In genomic region chr4:77989986-77990385, GRCh38 we compare ENCODE assay signal across 24 cellular contexts.
DNase-seq lines count a peak whose midpoint lies in the region; ATAC-seq and TF ChIP-seq lines count a peak whose summit lies in the region.
"Had no signal": no experiment of that assay in that cellular context is flagged by ENCODE, and none has a peak within 500 bp of the region (broad histone marks: within the 10 kb centered on the region; RNA-seq: fewer than 3 reads in every experiment).

No MANE protein-coding gene starts in this region.

- peaks cover 3% of the 10 kb centered on the region for H3K27me3 Mint-ChIP-seq in mesothelial cell of epicardium (ENCODE audit: low read depth)
- H3K27me3 Mint-ChIP-seq: IgD-negative memory B cell had no signal

- H2AFZ ChIP-seq in neuronal stem cell (ENCODE audit: low read length) = peak overlapping the region; percentile 16
- H2AFZ ChIP-seq: GM23338, PC-9 had no signal

- no peak for TF ChIP-seq RAD21 in Ishikawa (IDR thresholded peaks at IDR 0.05; ENCODE audit: low read depth)

- no peak overlapping the region for H3K27ac ChIP-seq in neuronal stem cell (replicated peaks; ENCODE audit: low read length)
- H3K27ac ChIP-seq: BLaER1, PC-9, SJCRH30 had no signal

- no peaks in the 10 kb centered on the region for H3K36me3 Mint-ChIP-seq in mesothelial cell of epicardium
- H3K36me3 Mint-ChIP-seq: CD4-positive, CD25-positive, alpha-beta regulatory T cell had no signal

- H3K4me1 Mint-ChIP-seq in mesothelial cell of epicardium = peaks cover 10% of the 10 kb centered on the region
- H3K4me1 Mint-ChIP-seq: CD4-positive, CD25-positive, alpha-beta regulatory T cell had no signal

- H3K9me3 Mint-ChIP-seq in mesothelial cell of epicardium = peaks cover 8% of the 10 kb centered on the region
- H3K9me3 Mint-ChIP-seq: IgD-negative memory B cell had no signal

- H2BK120ac ChIP-seq in neuronal stem cell (ENCODE audit: low read depth, low read length) = no peak overlapping the region

- no peak overlapping the region for H3K4ac ChIP-seq in neuronal stem cell (ENCODE audit: low read length)

- peak; percentile 12 for DNase-seq in NCI-H2029 (lab: John Stamatoyannopoulos, UW)
- DNase-seq in NCI-H2029 treated with DMSO at 0.1 percent for 48 hours (lab: John Stamatoyannopoulos, UW) = no peak
- DNase-seq in SK-N-DZ (ENCODE audit: low spot score) = peak; percentile 7
- DNase-seq in neuronal stem cell (ENCODE audit: low spot score) = no peak
- no peak for DNase-seq in mesothelial cell of epicardium (ENCODE audit: low spot score in 2 of 2, unreplicated experiment in 2 of 2)
- DNase-seq: 8988T; ACHN; CD4-positive, CD25-positive, alpha-beta regulatory T cell; HCEC 1CT; Karpas-422; MV-4-11; NCI-H2081 treated with DMSO at 0.1 percent for 48 hours; NCI-H524 treated with DMSO at 0.1 percent for 48 hours; NCI-H82; NK-92 treated with Interleukin-12 subunit alpha and Interleukin-12 subunit beta, amount 100 ng/mL, for 24 hours; PC-9; SJCRH30; T-helper 1 cell had no signal

- H2BK12ac ChIP-seq in neuronal stem cell (ENCODE audit: low read length) = no peak overlapping the region

- no peaks in the 10 kb centered on the region for H3K9me3 ChIP-seq in neuronal stem cell (replicated peaks in 1 of 2; ENCODE audit: control insufficient read depth in 2 of 2, insufficient read depth in 1 of 2, low read depth in 1 of 2, low read length in 2 of 2)
- H3K9me3 ChIP-seq: BLaER1, SJCRH30 had no signal

- no peaks in the 10 kb centered on the region for H3K36me3 ChIP-seq in neuronal stem cell (replicated peaks in 1 of 2; ENCODE audit: control insufficient read depth in 2 of 2, insufficient read depth in 2 of 2, low read length in 2 of 2)
- H3K36me3 ChIP-seq: BLaER1, SJCRH30 had no signal

- no peak overlapping the region for H2AK5ac ChIP-seq in neuronal stem cell (ENCODE audit: low read depth, low read length)

- H3K18ac ChIP-seq in neuronal stem cell (ENCODE audit: low read length) = no peak overlapping the region

- no peak for TF ChIP-seq EP300 in Ishikawa (IDR thresholded peaks at IDR 0.05; ENCODE audit: borderline replicate concordance)

- H3K14ac ChIP-seq in neuronal stem cell (ENCODE audit: low read length) = no peak overlapping the region

- H2BK15ac ChIP-seq in neuronal stem cell (ENCODE audit: low read length) = no peak overlapping the region

- H4K91ac ChIP-seq in neuronal stem cell (ENCODE audit: low read depth, low read length, poor library complexity) = no peak overlapping the region

- no peak overlapping the region for H3K9ac ChIP-seq in neuronal stem cell (ENCODE audit: low read depth, low read length, poor library complexity)
- H3K9ac ChIP-seq: BLaER1 had no signal

- ATAC-seq in HG02981 (IDR thresholded peaks at IDR 0.05; ENCODE audit: unreplicated experiment) = no peak
- ATAC-seq: GM23338, Right ventricle myocardium inferior had no signal

- H3K4me1 ChIP-seq in neuronal stem cell (ENCODE audit: control insufficient read depth in 2 of 2, insufficient read depth in 1 of 2, low read depth in 1 of 2, low read length in 2 of 2) = peaks cover 0 to 3% of the 10 kb centered on the region in 2 donors
- H3K4me1 ChIP-seq: BLaER1, SJCRH30 had no signal

- no peak overlapping the region for H3K4me3 ChIP-seq in neuronal stem cell (ENCODE audit: low read length in 2 of 2)
- H3K4me3 ChIP-seq: BLaER1, GM23338, PC-9, SJCRH30 had no signal

- no peak overlapping the region for H3K4me3 Mint-ChIP-seq in mesothelial cell of epicardium
- H3K4me3 Mint-ChIP-seq: CD4-positive, CD25-positive, alpha-beta regulatory T cell; GM23338; IgD-negative memory B cell had no signal

- no peak overlapping the region for H2BK5ac ChIP-seq in neuronal stem cell (ENCODE audit: low read length)

- no peaks in the 10 kb centered on the region for H3K27me3 ChIP-seq in neuronal stem cell (ENCODE audit: control insufficient read depth in 3 of 3, insufficient read depth in 3 of 3, low read depth in 1 of 3, low read length in 3 of 3)
- H3K27me3 ChIP-seq: BLaER1, SJCRH30 had no signal

- no peak overlapping the region for H3K27ac Mint-ChIP-seq in mesothelial cell of epicardium
- H3K27ac Mint-ChIP-seq: CD4-positive, CD25-positive, alpha-beta regulatory T cell; GM23338; IgD-negative memory B cell had no signal

- no peak overlapping the region for H3K23ac ChIP-seq in neuronal stem cell (ENCODE audit: low read depth, low read length, poor library complexity)

- TF ChIP-seq CTCF in mesothelial cell of epicardium (IDR thresholded peaks at IDR 0.05; ENCODE audit: unreplicated experiment) = no peak

- H3K4me2 ChIP-seq in neuronal stem cell (ENCODE audit: insufficient read depth, low read length, poor library complexity, severe bottlenecking) = no peak overlapping the region
- H3K4me2 ChIP-seq: BLaER1, GM23338, PC-9 had no signal

- H3K79me1 ChIP-seq in neuronal stem cell (ENCODE audit: low read depth, low read length) = no peaks in the 10 kb centered on the region

- no peak overlapping the region for H4K8ac ChIP-seq in neuronal stem cell (ENCODE audit: low read depth, low read length)

TF ChIP-seq in Ishikawa, 13 proteins besides CTCF, POLR2A, EP300 and RAD21:
- no peak for TF ChIP-seq ZBTB7A (IDR thresholded peaks at IDR 0.05; ENCODE audit: low read depth)
- TF ChIP-seq, protein P1, sequence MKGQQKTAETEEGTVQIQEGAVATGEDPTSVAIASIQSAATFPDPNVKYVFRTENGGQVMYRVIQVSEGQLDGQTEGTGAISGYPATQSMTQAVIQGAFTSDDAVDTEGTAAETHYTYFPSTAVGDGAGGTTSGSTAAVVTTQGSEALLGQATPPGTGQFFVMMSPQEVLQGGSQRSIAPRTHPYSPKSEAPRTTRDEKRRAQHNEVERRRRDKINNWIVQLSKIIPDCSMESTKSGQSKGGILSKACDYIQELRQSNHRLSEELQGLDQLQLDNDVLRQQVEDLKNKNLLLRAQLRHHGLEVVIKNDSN (IDR thresholded peaks at IDR 0.05) = peak; percentile 68
- no peak for TF ChIP-seq YY1 (IDR thresholded peaks at IDR 0.05; ENCODE audit: low read depth)
- TF ChIP-seq REST (IDR thresholded peaks at IDR 0.05; ENCODE audit: low read depth) = no peak
- no peak for TF ChIP-seq NFIC (IDR thresholded peaks at IDR 0.05)

Comparison
In these comparisons a context has a peak if more than half of its experiments do, and no peak if none do; other contexts are left out.
1. DNase-seq: peak in NCI-H2029 (single experiment) and SK-N-DZ (single experiment); none in NCI-H2029 treated with DMSO at 0.1 percent for 48 hours (single experiment), neuronal stem cell (single experiment) and mesothelial cell of epicardium (0 of 2).